Comparison of ENCODE assay signal across 8 cellular contexts in the genomic region with DNA sequence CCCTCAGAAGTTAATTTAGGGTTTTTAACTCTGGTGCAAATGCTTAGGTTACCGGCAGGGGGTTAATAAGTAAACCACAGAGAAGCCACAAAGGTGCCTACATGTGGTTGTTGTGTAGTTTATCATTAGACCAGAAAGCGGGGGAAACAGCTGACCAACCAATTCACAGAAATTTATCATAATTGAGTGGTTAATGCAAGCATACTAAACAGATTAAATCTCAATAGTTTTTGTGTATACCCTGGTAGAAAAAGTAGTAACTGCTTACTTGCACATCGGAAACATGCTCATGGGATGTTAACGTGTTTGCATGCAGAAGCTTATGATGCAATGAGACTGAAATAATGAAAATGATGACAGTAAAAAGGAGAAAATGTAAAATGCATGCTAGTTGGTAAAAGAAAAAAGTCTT.
A peak's percentile ranks its signal among the peaks of the same experiment; 100 is the strongest.
DNase-seq lines count a peak whose midpoint lies in the region; ATAC-seq and TF ChIP-seq lines count a peak whose summit lies in the region.

No MANE protein-coding gene starts in this region.

- no peak overlapping the region for H3K9ac ChIP-seq in HUES48 (ENCODE audit: low read depth, low read length)

- peaks cover 1% of the 10 kb centered on the region for H3K27me3 Mint-ChIP-seq in activated CD8-positive, alpha-beta T cell treated with anti-CD3 and anti-CD28 coated beads, Interleukin-2, amount 10 ng/mL, durations not matched to agents 7 days and 5 days (ENCODE audit: low read depth)

- H3K9me3 Mint-ChIP-seq in activated CD8-positive, alpha-beta T cell treated with anti-CD3 and anti-CD28 coated beads, Interleukin-2, amount 10 ng/mL, durations not matched to agents 7 days and 5 days (ENCODE audit: insufficient read depth), result no peaks in the 10 kb centered on the region

- H3K27ac ChIP-seq in HUES48 (ENCODE audit: low read depth, low read length) (peak overlapping the region; percentile 25), sigmoid colon (peak overlapping the region in 1 of 4 donors; percentile 38)

- H3K27me3 ChIP-seq in HUES48 (ENCODE audit: control insufficient read depth, insufficient read depth, low read length) (no peaks in the 10 kb centered on the region), sigmoid colon (no peaks in the 10 kb centered on the region)

- H3K4me3 ChIP-seq in HUES48 (ENCODE audit: low read depth, low read length) (no peak overlapping the region), sigmoid colon (no peak overlapping the region)

- CTCF ChIA-PET in activated CD8-positive, alpha-beta T cell treated with anti-CD3 and anti-CD28 coated beads, Interleukin-2, amount 10 ng/mL, durations not matched to agents 7 days and 5 days (lab: Charles Lee), result no interaction called here

- H3K4me1 ChIP-seq in HUES48 (ENCODE audit: control insufficient read depth, insufficient read depth, low read length), result peaks cover 81% of the 10 kb centered on the region
- peaks cover 0 to 58% (median 52%) of the 10 kb centered on the region in 4 donors for H3K4me1 ChIP-seq in sigmoid colon

- H3K4me1 Mint-ChIP-seq in activated CD8-positive, alpha-beta T cell treated with anti-CD3 and anti-CD28 coated beads, Interleukin-2, amount 10 ng/mL, durations not matched to agents 7 days and 5 days (ENCODE audit: low read depth), result no peaks in the 10 kb centered on the region

- H3K4me3 Mint-ChIP-seq in activated CD8-positive, alpha-beta T cell treated with anti-CD3 and anti-CD28 coated beads, Interleukin-2, amount 10 ng/mL, durations not matched to agents 7 days and 5 days, result no peak overlapping the region

- WGBS in sigmoid colon, 2 donors, result 24 to 50% methylated on average over 4 of the region's 4 CpGs

- H3K36me3 ChIP-seq in HUES48 (ENCODE audit: control insufficient read depth, insufficient read depth, low read length) (no peaks in the 10 kb centered on the region), sigmoid colon (no peaks in the 10 kb centered on the region)

- POLR2A ChIA-PET in activated CD8-positive, alpha-beta T cell treated with anti-CD3 and anti-CD28 coated beads, Interleukin-2, amount 10 ng/mL, durations not matched to agents 7 days and 5 days (lab: Charles Lee), result no interaction called here

- DNase-seq in fibroblast of the conjunctiva (ENCODE audit: low read depth), result peak; percentile 57
- no peak for DNase-seq in G401 (ENCODE audit: low spot score)
- DNase-seq in sigmoid colon, result no peak
- no peak for DNase-seq in activated CD8-positive, alpha-beta T cell treated with anti-CD3 and anti-CD28 coated beads, Interleukin-2, amount 10 ng/mL, durations not matched to agents 7 days and 5 days
- DNase-seq in ecto neural progenitor cell (ENCODE audit: low spot score), result no peak

- TF ChIP-seq EP300 in sigmoid colon (IDR thresholded peaks at IDR 0.05), result no peak

- no peak overlapping the region for H3K27ac Mint-ChIP-seq in activated CD8-positive, alpha-beta T cell treated with anti-CD3 and anti-CD28 coated beads, Interleukin-2, amount 10 ng/mL, durations not matched to agents 7 days and 5 days

- intact Hi-C loops in sigmoid colon (cut with DNase I), result no loop called here

- ATAC-seq in GM21717 (IDR thresholded peaks at IDR 0.05; ENCODE audit: unreplicated experiment), result peak; percentile 78
- ATAC-seq in activated CD8-positive, alpha-beta T cell treated with anti-CD3 and anti-CD28 coated beads, Interleukin-2, amount 10 ng/mL, durations not matched to agents 7 days and 5 days, result no peak

- no peak for TF ChIP-seq POLR2A in sigmoid colon (IDR thresholded peaks at IDR 0.05)

- H3K9me3 ChIP-seq in HUES48 (ENCODE audit: control insufficient read depth, insufficient read depth, low read length), result no peaks in the 10 kb centered on the region
- H3K9me3 ChIP-seq in sigmoid colon, result no peaks in the 10 kb centered on the region

- no peaks in the 10 kb centered on the region for H3K36me3 Mint-ChIP-seq in activated CD8-positive, alpha-beta T cell treated with anti-CD3 and anti-CD28 coated beads, Interleukin-2, amount 10 ng/mL, durations not matched to agents 7 days and 5 days (ENCODE audit: low read depth)

- TF ChIP-seq CTCF in GM12874 (IDR thresholded peaks at IDR 0.05; ENCODE audit: insufficient read depth, low read depth, low read length) (peak; percentile 36; the same call in 1 of the 2 replicates), sigmoid colon (IDR thresholded peaks at IDR 0.05) (no peak)

- in situ Hi-C loops in G401 (cut with HindIII; ENCODE audit: low sequenced_read_pairs), result no loop called here
